ENCODE assay signal across 8 cellular contexts in the genomic region with DNA sequence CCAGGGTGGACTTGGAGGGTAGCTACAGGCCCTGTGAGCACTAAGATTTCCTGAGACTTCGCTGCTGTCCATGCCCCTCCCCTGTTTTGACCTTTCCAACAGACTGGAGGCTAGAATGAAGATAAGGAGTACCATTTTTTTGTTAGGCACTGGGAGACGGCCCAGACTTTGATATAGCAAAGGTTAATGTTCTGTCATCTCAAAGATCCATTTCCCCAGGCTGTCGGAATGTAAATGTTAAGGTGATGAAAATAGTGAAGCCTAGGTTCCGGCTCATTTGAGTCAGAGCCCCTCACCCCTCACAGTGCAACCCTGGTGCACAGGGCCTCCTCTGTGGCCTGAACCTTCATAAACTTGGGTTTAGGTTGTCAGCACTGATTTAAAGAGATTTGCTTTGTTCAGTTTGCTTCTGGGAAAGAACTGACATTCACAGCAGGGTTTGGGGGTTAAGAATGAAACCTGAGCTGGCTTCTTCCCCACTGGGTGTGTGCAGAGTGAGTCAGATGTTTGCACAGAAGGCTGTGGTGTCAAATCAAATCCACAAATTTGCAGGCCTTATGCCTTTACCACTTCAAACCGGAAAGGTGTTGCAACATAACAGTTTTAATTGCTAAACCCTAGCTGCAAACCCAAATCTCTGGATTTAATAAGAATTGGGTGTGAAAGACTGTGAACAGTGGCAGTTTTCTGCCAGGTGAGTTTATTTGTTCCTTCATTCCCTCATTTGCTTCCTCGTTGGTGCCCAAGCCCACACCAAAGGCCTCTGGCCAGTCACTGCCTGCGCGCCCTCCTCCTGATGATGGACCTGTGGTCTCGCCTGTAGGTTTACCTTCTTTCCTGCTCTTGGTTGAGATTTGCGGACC. TPM values are rescaled to one million over a fixed set of nuclear protein-coding genes. Genes with fewer than 3 reads are reported as not detected.
A peak's percentile ranks its signal among the peaks of the same experiment; 100 is the strongest.
DNase-seq lines count a peak whose midpoint lies in the region; ATAC-seq, FAIRE-seq and TF ChIP-seq lines count a peak whose summit lies in the region.

No MANE protein-coding gene starts in this region.

- peaks cover 3% of the 10 kb centered on the region for H3K4me1 ChIP-seq in endothelial cell of umbilical vein (ENCODE audit: control insufficient read depth, extremely low read depth, insufficient read depth, low read length)

- no peaks in the 10 kb centered on the region for H3K27me3 ChIP-seq in WERI-Rb-1 (ENCODE audit: insufficient read depth, low read depth, severe bottlenecking)
- H3K27me3 ChIP-seq in endothelial cell of umbilical vein (ENCODE audit: control insufficient read depth in 2 of 2, insufficient read depth in 2 of 2, low read length in 2 of 2) = no peaks in the 10 kb centered on the region
- H3K27me3 ChIP-seq in neural cell (ENCODE audit: insufficient read depth, low read depth, low read length) = no peaks in the 10 kb centered on the region

- no peaks in the 10 kb centered on the region for H3K9me2 ChIP-seq in neural cell (ENCODE audit: insufficient read depth, low read length)

- FAIRE-seq in endothelial cell of umbilical vein (lab: Jason Lieb, UNC) = peak; percentile 62

- peak overlapping the region; percentile 39 for H2AFZ ChIP-seq in endothelial cell of umbilical vein (ENCODE audit: low read depth, low read length)
- H2AFZ ChIP-seq in neural cell (ENCODE audit: low read depth, low read length) = peak overlapping the region; percentile 36

- H3K27ac ChIP-seq in WERI-Rb-1 (peak overlapping the region; percentile 80), endothelial cell of umbilical vein (ENCODE audit: insufficient read depth, low read depth, low read length) (no peak overlapping the region), neural cell (ENCODE audit: low read length) (no peak overlapping the region)

- no peak for TF ChIP-seq POLR2A in endothelial cell of umbilical vein (IDR thresholded peaks at IDR 0.05; ENCODE audit: low read depth, low read length)

- POLR2A ChIA-PET in endothelial cell of umbilical vein (lab: Charles Lee) = no interaction called here

- TF ChIP-seq EP300 in neural cell (conservative IDR thresholded peaks at IDR 0.05; ENCODE audit: poor library complexity, severe bottlenecking) = no peak

- no TSS peak for BruUV-seq in endothelial cell of umbilical vein (replicated peaks; lab: Mats Ljungman, UMichigan)

- dilution Hi-C loops in endothelial cell of umbilical vein (cut with MboI; ENCODE audit: extremely low pct_ligation_motif_present, low sequenced_read_pairs) = no loop called here

- DNase-seq in activated CD4-positive, CD25-positive, alpha-beta regulatory T cell treated with anti-CD3 and anti-CD28 coated beads, Interleukin-2, amount 50 U/mL, for 16 hours (ENCODE audit: low read depth, low spot score) = peak; percentile 13
- DNase-seq in activated CD4-positive, CD25-positive, alpha-beta regulatory T cell (lab: John Stamatoyannopoulos, UW) = no peak
- DNase-seq in NCI-H1930 (lab: John Stamatoyannopoulos, UW) = peak; percentile 17 to 69
- peak; percentile 76 for DNase-seq in WERI-Rb-1
- DNase-seq in endothelial cell of umbilical vein (ENCODE audit: low read depth, low spot score) = peak; percentile 49

- CTCF ChIA-PET in endothelial cell of umbilical vein (lab: Charles Lee) = interaction anchor here (1.0 kb wide), 1 partner anchor 21 kb away, joined by 4 read pairs; the partner anchor contains the start of gene KCTD6

- no peak overlapping the region for H3K4me2 ChIP-seq in endothelial cell of umbilical vein (ENCODE audit: insufficient read depth, low read length)
- no peak overlapping the region for H3K4me2 ChIP-seq in neural cell (ENCODE audit: low read length)

- H3K4me3 ChIP-seq in WERI-Rb-1 (ENCODE audit: low read depth, low read length) = no peak overlapping the region
- no peak overlapping the region for H3K4me3 ChIP-seq in endothelial cell of umbilical vein (replicated peaks in 1 of 3; ENCODE audit: insufficient read depth in 1 of 3, low read depth in 1 of 3, low read length in 3 of 3)
- no peak overlapping the region for H3K4me3 ChIP-seq in neural cell (ENCODE audit: low read length)

- H3K9ac ChIP-seq in endothelial cell of umbilical vein (replicated peaks; ENCODE audit: extremely low read depth, insufficient read depth, low read length) (no peak overlapping the region), neural cell (ENCODE audit: low read length) (no peak overlapping the region)

- no peak for TF ChIP-seq RAD21 in neural cell (conservative IDR thresholded peaks at IDR 0.05)

- H3K9me1 ChIP-seq in endothelial cell of umbilical vein (replicated peaks; ENCODE audit: control insufficient read depth, extremely low read depth, insufficient read depth, low read length) = no peaks in the 10 kb centered on the region

- intact Hi-C loops in endothelial cell of umbilical vein (cut with micrococcal nuclease) = no loop called here

- no peaks in the 10 kb centered on the region for H3F3A ChIP-seq in neural cell (ENCODE audit: insufficient read depth, low read length, poor library complexity, severe bottlenecking)

- H3K9me3 ChIP-seq in WERI-Rb-1 (ENCODE audit: severe bottlenecking) (no peaks in the 10 kb centered on the region), endothelial cell of umbilical vein (replicated peaks; ENCODE audit: control insufficient read depth, insufficient read depth, low read length) (no peaks in the 10 kb centered on the region), neural cell (ENCODE audit: low read length) (no peaks in the 10 kb centered on the region)

- H4K20me1 ChIP-seq in endothelial cell of umbilical vein (replicated peaks; ENCODE audit: control insufficient read depth, extremely low read depth, insufficient read depth, low read length) (no peaks in the 10 kb centered on the region), neural cell (ENCODE audit: insufficient read depth) (no peaks in the 10 kb centered on the region)

- ATAC-seq in HG03175 (IDR thresholded peaks at IDR 0.05; ENCODE audit: unreplicated experiment) (no peak), GM19351 (IDR thresholded peaks at IDR 0.05; ENCODE audit: unreplicated experiment) (no peak)

- TF ChIP-seq CTCF in WERI-Rb-1 (IDR thresholded peaks at IDR 0.05; ENCODE audit: low read depth, low read length) (no peak), endothelial cell of umbilical vein (IDR thresholded peaks at IDR 0.05; ENCODE audit: extremely low read depth in 1 of 2, insufficient read depth in 1 of 2, low read depth in 1 of 2, low read length in 2 of 2) (no peak), neural cell (IDR thresholded peaks at IDR 0.05; ENCODE audit: poor library complexity, severe bottlenecking) (no peak)

- H3K36me3 ChIP-seq in WERI-Rb-1 = no peaks in the 10 kb centered on the region
- no peaks in the 10 kb centered on the region for H3K36me3 ChIP-seq in endothelial cell of umbilical vein (ENCODE audit: control insufficient read depth in 2 of 2, extremely low read depth in 1 of 2, insufficient read depth in 2 of 2, low read length in 2 of 2)
- H3K36me3 ChIP-seq in neural cell (ENCODE audit: insufficient read depth, low read length) = no peaks in the 10 kb centered on the region

- H3K79me2 ChIP-seq in endothelial cell of umbilical vein (ENCODE audit: control insufficient read depth, insufficient read depth, low read length) (no peaks in the 10 kb centered on the region), neural cell (replicated peaks; ENCODE audit: insufficient read depth, low read length) (no peaks in the 10 kb centered on the region)

TF ChIP-seq in endothelial cell of umbilical vein, 7 proteins besides CTCF, POLR2A, EP300 and RAD21 (continues in another document):
- TF ChIP-seq JUN (IDR thresholded peaks at IDR 0.05; ENCODE audit: borderline replicate concordance, insufficient read depth, insufficient read length, low read depth) (no peak), EZH2 (IDR thresholded peaks at IDR 0.05; ENCODE audit: borderline replicate concordance, low read depth, low read length, severe bottlenecking) (no peak), FOS (IDR thresholded peaks at IDR 0.05; ENCODE audit: borderline replicate concordance, insufficient read depth, low read length) (no peak), POLR2AphosphoS5 (IDR thresholded peaks at IDR 0.05; ENCODE audit: insufficient read depth, low read depth, low read length) (no peak), MYC (IDR thresholded peaks at IDR 0.05; ENCODE audit: low read depth, low read length) (no peak)

TF ChIP-seq in neural cell, 6 proteins besides CTCF, POLR2A, EP300 and RAD21:
- TF ChIP-seq MXI1 (conservative IDR thresholded peaks at IDR 0.05; ENCODE audit: poor library complexity, severe bottlenecking) = no peak

RNA-seq across cellular contexts. Expression of gene KCTD6, which starts 20.6 kb away (rescaled TPM):
- 6.4 and 7.4 TPM in 2 replicates for total RNA-seq in endothelial cell of umbilical vein
- polyA plus RNA-seq in endothelial cell of umbilical vein = 5.4 and 6.4 TPM in 2 replicates
- 6.0 and 6.8 TPM in 2 replicates for polyA plus RNA-seq in endothelial cell of umbilical vein (2011; cell fraction: cytosol; rRNA removed)
- polyA plus RNA-seq in endothelial cell of umbilical vein (2011; cell fraction: nucleus; rRNA removed) = 7.6 and 9.0 TPM in 2 replicates
- 4.2 and 6.9 TPM in 2 replicates for polyA plus RNA-seq in endothelial cell of umbilical vein (2012)
- polyA minus RNA-seq in endothelial cell of umbilical vein = 4.7 and 7.5 TPM in 2 replicates
- polyA minus RNA-seq in endothelial cell of umbilical vein (2011; cell fraction: cytosol; rRNA and poly(A)+ RNA removed) = 4.0 TPM
- 6.4 and 8.7 TPM in 2 replicates for polyA minus RNA-seq in endothelial cell of umbilical vein (2011; cell fraction: nucleus; rRNA and poly(A)+ RNA removed)
- 64.0 and 68.5 TPM in 2 replicates for polyA plus RNA-seq in neural cell
- 27.8 and 29.9 TPM in 2 replicates for polyA minus RNA-seq in neural cell

RNA-seq across cellular contexts. Expression of gene PDHB, which starts 37.6 kb away (rescaled TPM):
- 59.3 and 60.8 TPM in 2 replicates for total RNA-seq in endothelial cell of umbilical vein
- polyA plus RNA-seq in endothelial cell of umbilical vein (40.7 and 50.8 TPM in 2 replicates), neural cell (154 and 201 TPM in 2 replicates)
- 60.8 and 65.1 TPM in 2 replicates for polyA plus RNA-seq in endothelial cell of umbilical vein (2011; cell fraction: cytosol; rRNA removed)
- polyA plus RNA-seq in endothelial cell of umbilical vein (2011; cell fraction: nucleus; rRNA removed) = 49.4 and 59.8 TPM in 2 replicates
- polyA plus RNA-seq in endothelial cell of umbilical vein (2012) = 60.3 and 67.7 TPM in 2 replicates
- polyA minus RNA-seq in endothelial cell of umbilical vein (40.8 and 47.0 TPM in 2 replicates), neural cell (88.9 and 108 TPM in 2 replicates)
- 36.2 TPM for polyA minus RNA-seq in endothelial cell of umbilical vein (2011; cell fraction: cytosol; rRNA and poly(A)+ RNA removed)
- polyA minus RNA-seq in endothelial cell of umbilical vein (2011; cell fraction: nucleus; rRNA and poly(A)+ RNA removed) = 28.3 and 34.8 TPM in 2 replicates

Comparison
In these comparisons a context has a peak if more than half of its experiments do, and no peak if none do; other contexts are left out.
1. DNase-seq: peak in activated CD4-positive, CD25-positive, alpha-beta regulatory T cell treated with anti-CD3 and anti-CD28 coated beads, Interleukin-2, amount 50 U/mL, for 16 hours (single experiment), NCI-H1930 (2 of 2), WERI-Rb-1 (single experiment) and endothelial cell of umbilical vein (single experiment); none in activated CD4-positive, CD25-positive, alpha-beta regulatory T cell (0 of 4).